2 cellular contexts compared by ENCODE assay signal in genomic region chr3:175805825-175806224, GRCh38.
TF ChIP-seq lines count a peak whose summit lies in the region.

No MANE protein-coding gene starts in this region.

TF ChIP-seq in IMR-90, 13 proteins besides CTCF, POLR2A, EP300 and RAD21:
- no peak for TF ChIP-seq CHD1 (IDR thresholded peaks at IDR 0.05; ENCODE audit: low read depth, low read length)
- no peak for TF ChIP-seq MXI1 (IDR thresholded peaks at IDR 0.05; ENCODE audit: borderline replicate concordance, low read depth, low read length)
- TF ChIP-seq MAFK (IDR thresholded peaks at IDR 0.05; ENCODE audit: low read depth, low read length), result no peak
- no peak for TF ChIP-seq MAZ (IDR thresholded peaks at IDR 0.05; ENCODE audit: borderline replicate concordance, low read depth, low read length)
- no peak for TF ChIP-seq USF2 (IDR thresholded peaks at IDR 0.05; ENCODE audit: low read depth, low read length)
- TF ChIP-seq FOS (IDR thresholded peaks at IDR 0.05; ENCODE audit: low read depth, low read length), result no peak
- no peak for TF ChIP-seq RCOR1 (IDR thresholded peaks at IDR 0.05; ENCODE audit: insufficient replicate concordance, low read length)
- TF ChIP-seq ELK1 (IDR thresholded peaks at IDR 0.05; ENCODE audit: borderline replicate concordance, low read depth, low read length), result no peak

TF ChIP-seq in H1, 55 proteins besides CTCF, POLR2A, EP300 and RAD21:
- TF ChIP-seq GTF2F1 (IDR thresholded peaks at IDR 0.05; ENCODE audit: borderline replicate concordance, low read depth, low read length) (no peak), EZH2 (IDR thresholded peaks at IDR 0.05; ENCODE audit: low read depth, low read length, severe bottlenecking) (no peak), BCL11A (IDR thresholded peaks at IDR 0.05; ENCODE audit: low read depth in 2 of 2, low read length in 2 of 2) (no peak), CBX5 (IDR thresholded peaks at IDR 0.05; ENCODE audit: low read depth, low read length) (no peak), ASH2L (IDR thresholded peaks at IDR 0.05; ENCODE audit: low read length) (no peak), MAX (IDR thresholded peaks at IDR 0.05) (no peak), SIN3A (conservative IDR thresholded peaks at IDR 0.05 in 1 of 2, IDR thresholded peaks at IDR 0.05 in 1 of 2; ENCODE audit: low read depth in 1 of 2, low read length in 2 of 2) (no peak), CHD2 (IDR thresholded peaks at IDR 0.05; ENCODE audit: low read length) (no peak), BACH1 (IDR thresholded peaks at IDR 0.05; ENCODE audit: low read length) (no peak)
